Comparison of ENCODE assay signal across 8 cellular contexts in the genomic region with DNA sequence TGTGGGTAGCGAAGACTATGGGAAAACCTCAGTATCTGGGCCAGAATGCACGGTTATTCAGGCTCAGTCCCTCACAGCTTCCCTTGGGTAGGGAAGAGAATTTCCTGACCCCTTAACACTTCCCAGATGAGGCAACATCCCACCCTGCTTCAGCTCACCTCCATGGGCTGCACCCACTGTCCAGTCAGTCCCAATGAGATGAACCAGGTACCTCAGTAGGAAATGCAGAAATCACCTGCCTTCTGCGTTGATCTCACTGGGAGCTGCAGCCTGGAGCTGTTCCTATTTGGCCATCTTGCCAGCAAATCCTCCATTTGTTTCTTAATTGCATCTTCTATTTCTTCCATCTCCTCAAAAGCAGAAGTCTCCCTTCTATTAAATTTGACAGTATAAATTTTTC.
"Had no signal": no experiment of that assay in that cellular context is flagged by ENCODE, and none has a peak within 500 bp of the region (broad histone marks: within the 10 kb centered on the region; RNA-seq: fewer than 3 reads in every experiment).

No MANE protein-coding gene starts in this region.

- H3K4me3 ChIP-seq: GM12878 had no signal

- FAIRE-seq: G401.6, GM12878, GM12891, GM12892, GM18507, GM19239 had no signal

- ATAC-seq: GM12878 had no signal

- DNase-seq: GDM1, GF-D8 had no signal
